8 cellular contexts compared by ENCODE assay signal in the genomic region with DNA sequence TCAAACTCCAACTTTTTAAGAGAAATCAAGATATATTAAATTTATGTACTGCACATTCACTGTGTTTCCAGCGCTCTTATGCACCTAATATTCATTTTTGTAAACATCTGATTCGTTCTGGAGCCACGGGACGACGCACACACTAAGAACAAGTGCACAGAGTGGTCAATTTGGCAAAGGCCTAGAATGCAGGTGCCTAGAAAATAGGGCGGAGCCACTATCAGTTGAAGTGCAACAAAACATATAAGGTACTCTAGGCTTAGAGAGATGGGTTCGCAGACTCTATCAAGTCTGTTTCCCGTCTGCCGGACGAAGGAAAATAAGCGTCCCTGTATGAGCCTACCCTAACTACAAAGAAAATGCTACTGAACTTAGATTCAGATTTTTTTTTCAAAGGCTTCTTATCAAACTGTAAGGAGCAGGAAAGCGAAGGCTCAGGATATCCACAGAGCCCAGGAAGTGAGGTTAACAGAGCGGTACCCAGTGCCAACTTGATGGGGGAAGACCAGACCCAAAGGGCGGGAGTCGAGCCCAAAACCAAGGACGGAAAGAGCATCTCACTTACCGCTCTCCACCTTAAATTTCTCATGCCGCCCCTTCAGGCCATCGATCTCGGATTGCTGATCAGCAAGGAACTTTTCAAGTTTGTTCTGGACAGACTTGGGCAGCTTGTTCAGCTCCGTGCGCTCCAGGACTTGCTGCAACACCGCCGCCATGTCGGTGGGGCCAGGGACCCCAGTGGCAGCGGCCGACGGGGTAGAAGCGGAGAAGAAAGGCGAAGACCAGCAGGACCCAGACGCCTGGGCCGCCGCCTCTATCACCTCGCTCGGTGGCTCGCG. TPM values are rescaled to one million over a fixed set of nuclear protein-coding genes. Genes with fewer than 3 reads are reported as not detected.
DNase-seq lines count a peak whose midpoint lies in the region; ATAC-seq and TF ChIP-seq lines count a peak whose summit lies in the region.

No MANE protein-coding gene starts in this region.

- peaks cover 3% of the 10 kb centered on the region for H3K27me3 Mint-ChIP-seq in GM23338 (ENCODE audit: insufficient read depth, low read depth, poor library complexity)

- H4K20me1 ChIP-seq in GM23338 (replicated peaks; ENCODE audit: insufficient read depth): peaks cover 17% of the 10 kb centered on the region
- peaks cover 7% of the 10 kb centered on the region for H4K20me1 ChIP-seq in KMS-11 (ENCODE audit: insufficient read depth)

- H3K9ac ChIP-seq in KMS-11: peak overlapping the region; percentile 91

- H3K4me2 ChIP-seq in GM23338: peak overlapping the region; percentile 85
- peak overlapping the region; percentile 79 for H3K4me2 ChIP-seq in KMS-11

- peak overlapping the region; percentile 100 for H3K4me3 Mint-ChIP-seq in GM23338

- H3K27me3 ChIP-seq in GM23338 (ENCODE audit: insufficient read depth) (no peaks in the 10 kb centered on the region), KMS-11 (ENCODE audit: insufficient read depth, low read depth) (no peaks in the 10 kb centered on the region)

- no peaks in the 10 kb centered on the region for H3K9me2 ChIP-seq in GM23338 (ENCODE audit: insufficient read depth)

- peaks cover 29% of the 10 kb centered on the region for H3K36me3 ChIP-seq in GM23338 (ENCODE audit: insufficient read depth)
- peaks cover 18% of the 10 kb centered on the region; the same call in 1 of the 2 replicates for H3K36me3 ChIP-seq in KMS-11 (ENCODE audit: insufficient read depth)

- no peak for TF ChIP-seq CTCF in GM23338 (conservative IDR thresholded peaks at IDR 0.05; ENCODE audit: low read depth in 2 of 2)
- no peak for TF ChIP-seq CTCF in KMS-11 (conservative IDR thresholded peaks at IDR 0.05; ENCODE audit: low read depth, low read length)

- no peaks in the 10 kb centered on the region for H3F3A ChIP-seq in GM23338 (replicated peaks; ENCODE audit: low read depth)

- peaks cover 32% of the 10 kb centered on the region; the same call in 2 of the 3 replicates for H3K36me3 Mint-ChIP-seq in GM23338 (ENCODE audit: low read depth)

- H3K27ac ChIP-seq in GM23338 (ENCODE audit: low read depth): peak overlapping the region; percentile 84
- H3K27ac ChIP-seq in KMS-11: peak overlapping the region; percentile 87

- peaks cover 5% of the 10 kb centered on the region; the same call in 1 of the 3 replicates for H3K9me3 Mint-ChIP-seq in GM23338

- peak overlapping the region; percentile 90 for H3K4me3 ChIP-seq in GM23338
- peak overlapping the region; percentile 64 for H3K4me3 ChIP-seq in KMS-11 (IDR thresholded peaks at IDR 0.05; ENCODE audit: insufficient read depth, low read depth, low read length)

- peak overlapping the region; percentile 98 for H3K27ac Mint-ChIP-seq in GM23338

- peaks cover 12% of the 10 kb centered on the region; the same call in 1 of the 2 replicates for H3K4me1 ChIP-seq in GM23338 (ENCODE audit: insufficient read depth)
- H3K4me1 ChIP-seq in KMS-11 (ENCODE audit: low read depth, poor library complexity, severe bottlenecking): peaks cover 32% of the 10 kb centered on the region

- H3K4me1 Mint-ChIP-seq in GM23338: no peaks in the 10 kb centered on the region

- peaks cover 87% of the 10 kb centered on the region for H3K79me2 ChIP-seq in GM23338 (replicated peaks; ENCODE audit: insufficient read depth)
- H3K79me2 ChIP-seq in KMS-11 (ENCODE audit: insufficient read depth, low read depth): peaks cover 79% of the 10 kb centered on the region

- DNase-seq in NCI-H446 (lab: John Stamatoyannopoulos, UW) (peak; percentile 55 to 59), NCI-H446 treated with DMSO at 0.1 percent for 48 hours (lab: John Stamatoyannopoulos, UW) (no peak), GM23338 (ENCODE audit: low spot score) (peak; percentile 57), SKM-1 treated with dmso at 0.1 percent for 144 hours (lab: John Stamatoyannopoulos, UW; ENCODE audit: unreplicated experiment) (peak; percentile 46), left lobe of liver (ENCODE audit: low spot score) (no peak)
- DNase-seq in central memory CD4-positive, alpha-beta T cell: peak; percentile 21
- peak; percentile 4 to 20 for DNase-seq in stimulated activated CD8-positive, alpha-beta memory T cell treated with anti-CD3 and anti-CD28 coated beads, Interleukin-2, amount 100 ng/mL, for 1 hour (ENCODE audit: low read depth in 2 of 2)

- H2AFZ ChIP-seq in GM23338 (peak overlapping the region; percentile 48), KMS-11 (ENCODE audit: low read depth) (peak overlapping the region; percentile 82)

- ATAC-seq in GM23338 (peak; percentile 18), left lobe of liver (peak; percentile 28)

TF ChIP-seq in GM23338, 12 proteins besides CTCF, POLR2A, EP300 and RAD21 (continues in another document):
- TF ChIP-seq ZNF331 (CRISPR knock-in tag; IDR thresholded peaks at IDR 0.05; ENCODE audit: low read depth) (no peak), EZH2phosphoT487 (IDR thresholded peaks at IDR 0.05; ENCODE audit: unreplicated experiment) (no peak)
- TF ChIP-seq, protein P1, sequence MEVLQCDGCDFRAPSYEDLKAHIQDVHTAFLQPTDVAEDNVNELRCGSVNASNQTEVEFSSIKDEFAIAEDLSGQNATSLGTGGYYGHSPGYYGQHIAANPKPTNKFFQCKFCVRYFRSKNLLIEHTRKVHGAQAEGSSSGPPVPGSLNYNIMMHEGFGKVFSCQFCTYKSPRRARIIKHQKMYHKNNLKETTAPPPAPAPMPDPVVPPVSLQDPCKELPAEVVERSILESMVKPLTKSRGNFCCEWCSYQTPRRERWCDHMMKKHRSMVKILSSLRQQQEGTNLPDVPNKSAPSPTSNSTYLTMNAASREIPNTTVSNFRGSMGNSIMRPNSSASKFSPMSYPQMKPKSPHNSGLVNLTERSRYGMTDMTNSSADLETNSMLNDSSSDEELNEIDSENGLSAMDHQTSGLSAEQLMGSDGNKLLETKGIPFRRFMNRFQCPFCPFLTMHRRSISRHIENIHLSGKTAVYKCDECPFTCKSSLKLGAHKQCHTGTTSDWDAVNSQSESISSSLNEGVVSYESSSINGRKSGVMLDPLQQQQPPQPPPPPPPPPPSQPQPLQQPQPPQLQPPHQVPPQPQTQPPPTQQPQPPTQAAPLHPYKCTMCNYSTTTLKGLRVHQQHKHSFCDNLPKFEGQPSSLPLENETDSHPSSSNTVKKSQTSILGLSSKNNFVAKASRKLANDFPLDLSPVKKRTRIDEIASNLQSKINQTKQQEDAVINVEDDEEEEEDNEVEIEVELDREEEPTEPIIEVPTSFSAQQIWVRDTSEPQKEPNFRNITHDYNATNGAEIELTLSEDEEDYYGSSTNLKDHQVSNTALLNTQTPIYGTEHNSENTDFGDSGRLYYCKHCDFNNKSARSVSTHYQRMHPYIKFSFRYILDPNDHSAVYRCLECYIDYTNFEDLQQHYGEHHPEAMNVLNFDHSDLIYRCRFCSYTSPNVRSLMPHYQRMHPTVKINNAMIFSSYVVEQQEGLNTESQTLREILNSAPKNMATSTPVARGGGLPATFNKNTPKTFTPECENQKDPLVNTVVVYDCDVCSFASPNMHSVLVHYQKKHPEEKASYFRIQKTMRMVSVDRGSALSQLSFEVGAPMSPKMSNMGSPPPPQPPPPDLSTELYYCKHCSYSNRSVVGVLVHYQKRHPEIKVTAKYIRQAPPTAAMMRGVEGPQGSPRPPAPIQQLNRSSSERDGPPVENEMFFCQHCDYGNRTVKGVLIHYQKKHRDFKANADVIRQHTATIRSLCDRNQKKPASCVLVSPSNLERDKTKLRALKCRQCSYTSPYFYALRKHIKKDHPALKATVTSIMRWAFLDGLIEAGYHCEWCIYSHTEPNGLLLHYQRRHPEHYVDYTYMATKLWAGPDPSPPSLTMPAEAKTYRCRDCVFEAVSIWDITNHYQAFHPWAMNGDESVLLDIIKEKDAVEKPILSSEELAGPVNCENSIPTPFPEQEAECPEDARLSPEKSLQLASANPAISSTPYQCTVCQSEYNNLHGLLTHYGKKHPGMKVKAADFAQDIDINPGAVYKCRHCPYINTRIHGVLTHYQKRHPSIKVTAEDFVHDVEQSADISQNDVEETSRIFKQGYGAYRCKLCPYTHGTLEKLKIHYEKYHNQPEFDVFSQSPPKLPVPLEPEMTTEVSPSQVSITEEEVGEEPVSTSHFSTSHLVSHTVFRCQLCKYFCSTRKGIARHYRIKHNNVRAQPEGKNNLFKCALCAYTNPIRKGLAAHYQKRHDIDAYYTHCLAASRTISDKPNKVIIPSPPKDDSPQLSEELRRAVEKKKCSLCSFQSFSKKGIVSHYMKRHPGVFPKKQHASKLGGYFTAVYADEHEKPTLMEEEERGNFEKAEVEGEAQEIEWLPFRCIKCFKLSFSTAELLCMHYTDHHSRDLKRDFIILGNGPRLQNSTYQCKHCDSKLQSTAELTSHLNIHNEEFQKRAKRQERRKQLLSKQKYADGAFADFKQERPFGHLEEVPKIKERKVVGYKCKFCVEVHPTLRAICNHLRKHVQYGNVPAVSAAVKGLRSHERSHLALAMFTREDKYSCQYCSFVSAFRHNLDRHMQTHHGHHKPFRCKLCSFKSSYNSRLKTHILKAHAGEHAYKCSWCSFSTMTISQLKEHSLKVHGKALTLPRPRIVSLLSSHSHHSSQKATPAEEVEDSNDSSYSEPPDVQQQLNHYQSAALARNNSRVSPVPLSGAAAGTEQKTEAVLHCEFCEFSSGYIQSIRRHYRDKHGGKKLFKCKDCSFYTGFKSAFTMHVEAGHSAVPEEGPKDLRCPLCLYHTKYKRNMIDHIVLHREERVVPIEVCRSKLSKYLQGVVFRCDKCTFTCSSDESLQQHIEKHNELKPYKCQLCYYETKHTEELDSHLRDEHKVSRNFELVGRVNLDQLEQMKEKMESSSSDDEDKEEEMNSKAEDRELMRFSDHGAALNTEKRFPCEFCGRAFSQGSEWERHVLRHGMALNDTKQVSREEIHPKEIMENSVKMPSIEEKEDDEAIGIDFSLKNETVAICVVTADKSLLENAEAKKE (CRISPR knock-in tag; IDR thresholded peaks at IDR 0.05): no peak

RNA-seq across cellular contexts. Expression of a gene that starts 0.5 kb away (rescaled TPM):
- 75.8 and 108 TPM in 2 replicates for total RNA-seq in GM23338 (2014; rRNA removed; shearing (Covaris generic))
- polyA plus RNA-seq in GM23338 (2016; fragmentation: Nextera tagmentation; extraction: Ambion mirVana): 164 and 220 TPM in 2 replicates
- total RNA-seq in left lobe of liver: 27.2 TPM

RNA-seq across cellular contexts. Expression of a gene that starts 1.1 kb away (rescaled TPM):
- 8.6 and 17.3 TPM in 2 replicates for total RNA-seq in GM23338 (2014; rRNA removed; shearing (Covaris generic))
- polyA plus RNA-seq in GM23338 (2016; fragmentation: Nextera tagmentation; extraction: Ambion mirVana): 14.7 and 18.9 TPM in 2 replicates
- 12.3 TPM for total RNA-seq in left lobe of liver

Comparison
In these comparisons a context has a peak if more than half of its experiments do, and no peak if none do; other contexts are left out.
1. DNase-seq: peak in NCI-H446 (2 of 2), GM23338 (single experiment), SKM-1 treated with dmso at 0.1 percent for 144 hours (single experiment), central memory CD4-positive, alpha-beta T cell (single experiment) and stimulated activated CD8-positive, alpha-beta memory T cell treated with anti-CD3 and anti-CD28 coated beads, Interleukin-2, amount 100 ng/mL, for 1 hour (2 of 2); none in NCI-H446 treated with DMSO at 0.1 percent for 48 hours (single experiment) and left lobe of liver (single experiment).